Comparison of ENCODE assay signal across 37 cellular contexts in genomic region chr5:54897001-54897400, GRCh38.
DNase-seq lines count a peak whose midpoint lies in the region; ATAC-seq, FAIRE-seq and TF ChIP-seq lines count a peak whose summit lies in the region.
"Had no signal": no experiment of that assay in that cellular context is flagged by ENCODE, and none has a peak within 500 bp of the region (broad histone marks: within the 10 kb centered on the region; RNA-seq: fewer than 3 reads in every experiment).

No MANE protein-coding gene starts in this region.

- no peak for ATAC-seq in T-helper 17 cell
- ATAC-seq in GM21367 (IDR thresholded peaks at IDR 0.05; ENCODE audit: unreplicated experiment): no peak
- ATAC-seq in GM19463 (IDR thresholded peaks at IDR 0.05; ENCODE audit: unreplicated experiment): no peak
- ATAC-seq: A549; CD8-positive, alpha-beta T cell had no signal

- no peaks in the 10 kb centered on the region for H3K9me3 ChIP-seq in T-helper 17 cell (ENCODE audit: control insufficient read depth, low read length, poor library complexity, severe bottlenecking)
- H3K9me3 ChIP-seq in esophagus muscularis mucosa: no peaks in the 10 kb centered on the region
- H3K9me3 ChIP-seq: A549, BE2C, BLaER1, Caco-2 had no signal

- TF ChIP-seq POLR2A in esophagus muscularis mucosa (IDR thresholded peaks at IDR 0.05; ENCODE audit: low read depth) (no peak), GM12892 (IDR thresholded peaks at IDR 0.05; ENCODE audit: low read depth, low read length) (no peak)

- peaks cover 8% of the 10 kb centered on the region for H3K36me3 Mint-ChIP-seq in T-helper 17 cell (ENCODE audit: low read depth)
- H3K36me3 Mint-ChIP-seq: CD14-positive monocyte; CD4-positive, alpha-beta memory T cell; CD4-positive, CD25-positive, alpha-beta regulatory T cell; CD8-positive, alpha-beta T cell had no signal

- peaks cover 0 to 5% (median 0%) of the 10 kb centered on the region in 4 donors for H3K4me1 ChIP-seq in esophagus muscularis mucosa
- H3K4me1 ChIP-seq: A549, BE2C, Caco-2 had no signal

- H3K36me3 ChIP-seq in esophagus muscularis mucosa: no peaks in the 10 kb centered on the region
- H3K36me3 ChIP-seq: BE2C; BLaER1; BLaER1 treated with 17β-estradiol and CSF1 and Interleukin-3, amounts not matched to agents 10 nM and 100 nM had no signal

- peaks cover 66% of the 10 kb centered on the region for H3K27me3 Mint-ChIP-seq in T-helper 17 cell

- H3K27me3 ChIP-seq in esophagus muscularis mucosa: peaks cover 0 to 24% (median 0%) of the 10 kb centered on the region in 4 donors
- H3K27me3 ChIP-seq: BE2C, BLaER1 had no signal

- no peak for TF ChIP-seq CTCF in esophagus muscularis mucosa (IDR thresholded peaks at IDR 0.05)

- peak overlapping the region; percentile 54 for H3K27ac Mint-ChIP-seq in T-helper 17 cell
- H3K27ac Mint-ChIP-seq: B cell; CD14-positive monocyte; CD4-positive, alpha-beta memory T cell; CD4-positive, alpha-beta T cell; CD4-positive, CD25-positive, alpha-beta regulatory T cell; CD8-positive, alpha-beta T cell had no signal

- peaks cover 5% of the 10 kb centered on the region for H3K4me1 Mint-ChIP-seq in T-helper 17 cell

- H3K4me3 ChIP-seq in esophagus muscularis mucosa: no peak overlapping the region
- H3K4me3 ChIP-seq: A549; BLaER1; BLaER1 treated with 17β-estradiol and CSF1 and Interleukin-3, amounts not matched to agents 10 nM and 100 nM had no signal

- intact Hi-C loops in esophagus muscularis mucosa (cut with DNase I): no loop called here

- 93% methylated on average over 10 of the region's 10 CpGs for WGBS in esophagus muscularis mucosa

- H3K4me3 Mint-ChIP-seq in T-helper 17 cell: no peak overlapping the region
- H3K4me3 Mint-ChIP-seq: B cell; CD14-positive monocyte; CD4-positive, alpha-beta memory T cell; CD4-positive, alpha-beta T cell; CD4-positive, CD25-positive, alpha-beta regulatory T cell; CD8-positive, alpha-beta memory T cell; CD8-positive, alpha-beta T cell had no signal

- DNase-seq in HTR-8/SVneo (ENCODE audit: insufficient read length, low spot score): no peak
- no peak for DNase-seq in T-helper 17 cell
- DNase-seq in esophagus muscularis mucosa (ENCODE audit: extremely low spot score): peak; percentile 37
- DNase-seq in urothelium cell line (ENCODE audit: low spot score): no peak
- DNase-seq in SHP77 (lab: John Stamatoyannopoulos, UW): no peak
- DNase-seq in GM12892 (ENCODE audit: insufficient read length): no peak
- DNase-seq: 8988T; ACHN; AML-193; BE2C; C1 segment of cervical spinal cord; Caco-2; Calu3; CD4-positive, alpha-beta memory T cell; CD4-positive, alpha-beta T cell; CD4-positive, CD25-positive, alpha-beta regulatory T cell; CD8-positive, alpha-beta memory T cell; CD8-positive, alpha-beta T cell; COR-L47; DMS 273 treated with DMSO at 0.1 percent for 48 hours; DMS153; DMS53; DMS79; DMS79 treated with DMSO at 0.1 percent for 48 hours; DND-41; EL had no signal

- no peak overlapping the region for H3K27ac ChIP-seq in esophagus muscularis mucosa (replicated peaks in 1 of 4)
- H3K27ac ChIP-seq: 22Rv1; A549; BLaER1; BLaER1 treated with 17β-estradiol and CSF1 and Interleukin-3, amounts not matched to agents 10 nM and 100 nM; C4-2B had no signal

- peak; percentile 28 for FAIRE-seq in HTR-8/SVneo (lab: Jason Lieb, UNC)
- peak; percentile 65 for FAIRE-seq in urothelium cell line (lab: Jason Lieb, UNC)
- FAIRE-seq in GM12892 (lab: Jason Lieb, UNC): no peak
- FAIRE-seq: A204.1, A549, D721Med had no signal

- no peak for TF ChIP-seq EP300 in esophagus muscularis mucosa (IDR thresholded peaks at IDR 0.05)
